In genomic region chr15:86743283-86743903, GRCh38 we compare ENCODE assay signal across 8 cellular contexts.
DNase-seq lines count a peak whose midpoint lies in the region; ATAC-seq and TF ChIP-seq lines count a peak whose summit lies in the region.

No MANE protein-coding gene starts in this region.

- no peak overlapping the region for H3K4me3 ChIP-seq in AG04450 (ENCODE audit: low read depth, low read length)
- no peak overlapping the region for H3K4me3 ChIP-seq in WERI-Rb-1 (ENCODE audit: low read depth, low read length)
- H3K4me3 ChIP-seq in choroid plexus epithelial cell (ENCODE audit: low read depth, low read length) = no peak overlapping the region
- no peak overlapping the region for H3K4me3 ChIP-seq in trophoblast cell (ENCODE audit: low read depth, low read length)

- H3K18ac ChIP-seq in trophoblast cell (ENCODE audit: low read length) = no peak overlapping the region

- no peak overlapping the region for H2BK120ac ChIP-seq in trophoblast cell (ENCODE audit: insufficient read depth, low read length, poor library complexity)

- H3K4me1 ChIP-seq in trophoblast cell (ENCODE audit: control insufficient read depth in 1 of 2, insufficient read depth in 2 of 2, low read length in 2 of 2) = no peaks in the 10 kb centered on the region

- no peak overlapping the region for H3K23ac ChIP-seq in trophoblast cell (ENCODE audit: low read length)

- WGBS in trophoblast cell (ENCODE audit: extremely low coverage, insufficient coverage, insufficient read length) = no CpG with 5 or more reads among the region's 6 CpGs

- TF ChIP-seq CTCF in AG04450 (IDR thresholded peaks at IDR 0.05; ENCODE audit: low read depth, low read length) (peak; percentile 18), WERI-Rb-1 (IDR thresholded peaks at IDR 0.05; ENCODE audit: low read depth, low read length) (peak; percentile 89), choroid plexus epithelial cell (conservative IDR thresholded peaks at IDR 0.05; ENCODE audit: low read depth, low read length) (peak; percentile 5)

- no peak overlapping the region for H3K9ac ChIP-seq in trophoblast cell (ENCODE audit: low read length)

- H3K27ac ChIP-seq in AG04450 (ENCODE audit: low read depth, low read length) = no peak overlapping the region
- no peak overlapping the region for H3K27ac ChIP-seq in WERI-Rb-1
- no peak overlapping the region for H3K27ac ChIP-seq in trophoblast cell (ENCODE audit: low read depth, low read length)

- no peak overlapping the region for H2AFZ ChIP-seq in trophoblast cell (ENCODE audit: insufficient read depth, low read length, poor library complexity)

- POLR2A ChIA-PET in AG04450 (lab: Yijun Ruan, JAX) = no interaction called here

- no peak overlapping the region for H3K4ac ChIP-seq in trophoblast cell (ENCODE audit: low read depth, low read length)

- H3K14ac ChIP-seq in trophoblast cell (ENCODE audit: low read length) = no peak overlapping the region

- H4K12ac ChIP-seq in trophoblast cell (ENCODE audit: low read depth, low read length) = no peak overlapping the region

- no peak overlapping the region for H4K8ac ChIP-seq in trophoblast cell (ENCODE audit: low read depth, low read length)

- no peaks in the 10 kb centered on the region for H3K27me3 ChIP-seq in AG04450 (ENCODE audit: control insufficient read depth, insufficient read depth, low read length)
- peaks cover 26% of the 10 kb centered on the region for H3K27me3 ChIP-seq in WERI-Rb-1 (ENCODE audit: insufficient read depth, low read depth, severe bottlenecking)
- no peaks in the 10 kb centered on the region for H3K27me3 ChIP-seq in trophoblast cell (ENCODE audit: insufficient read depth, low read length)

- CTCF ChIA-PET in AG04450 (lab: Charles Lee) = no interaction called here

- DNase-seq in AG04450 (ENCODE audit: low read depth, low spot score) = no peak
- peak; percentile 38 for DNase-seq in HPDE6-E6E7 (ENCODE audit: extremely low spot score)
- peak; percentile 69 for DNase-seq in WERI-Rb-1
- no peak for DNase-seq in choroid plexus epithelial cell (ENCODE audit: low read depth)
- DNase-seq in trophoblast cell = peak; percentile 17 to 77
- DNase-seq in cortex of kidney (lab: John Stamatoyannopoulos, UW) = no peak

- H3K79me1 ChIP-seq in trophoblast cell (ENCODE audit: low read length) = no peaks in the 10 kb centered on the region

- no peaks in the 10 kb centered on the region for H3K36me3 ChIP-seq in WERI-Rb-1
- no peaks in the 10 kb centered on the region for H3K36me3 ChIP-seq in trophoblast cell (ENCODE audit: control insufficient read depth in 1 of 2, insufficient read depth in 2 of 2, low read length in 2 of 2)

- no peak overlapping the region for H3K4me2 ChIP-seq in trophoblast cell (ENCODE audit: low read length)

- no peak for ATAC-seq in HG03175 (IDR thresholded peaks at IDR 0.05; ENCODE audit: unreplicated experiment)
- no peak for ATAC-seq in HG02884 (IDR thresholded peaks at IDR 0.05; ENCODE audit: unreplicated experiment)

- H3K79me2 ChIP-seq in trophoblast cell (ENCODE audit: control insufficient read depth, insufficient read depth, low read length, poor library complexity) = no peaks in the 10 kb centered on the region

- H2BK5ac ChIP-seq in trophoblast cell (ENCODE audit: low read depth, low read length, poor library complexity) = no peak overlapping the region

- no peaks in the 10 kb centered on the region for H3K9me3 ChIP-seq in AG04450 (ENCODE audit: control insufficient read depth, insufficient read depth, low read length)
- H3K9me3 ChIP-seq in WERI-Rb-1 (ENCODE audit: severe bottlenecking) = no peaks in the 10 kb centered on the region
- no peaks in the 10 kb centered on the region for H3K9me3 ChIP-seq in trophoblast cell (ENCODE audit: insufficient read depth, low read depth, low read length)

- no peak overlapping the region for H2BK12ac ChIP-seq in trophoblast cell (ENCODE audit: low read length)

- H2AK5ac ChIP-seq in trophoblast cell (ENCODE audit: low read length) = no peak overlapping the region

- H4K91ac ChIP-seq in trophoblast cell (ENCODE audit: low read depth, low read length) = no peak overlapping the region

Comparison
In these comparisons a context has a peak if more than half of its experiments do, and no peak if none do; other contexts are left out.
1. DNase-seq: peak in HPDE6-E6E7 (single experiment), WERI-Rb-1 (single experiment) and trophoblast cell (2 of 2); none in AG04450 (single experiment), choroid plexus epithelial cell (single experiment) and cortex of kidney (single experiment).
2. CTCF ChIP-seq: peak in every context shown above with its lines; median percentile 89 in WERI-Rb-1; 18 in AG04450; 5 in choroid plexus epithelial cell.